In the genomic region with DNA sequence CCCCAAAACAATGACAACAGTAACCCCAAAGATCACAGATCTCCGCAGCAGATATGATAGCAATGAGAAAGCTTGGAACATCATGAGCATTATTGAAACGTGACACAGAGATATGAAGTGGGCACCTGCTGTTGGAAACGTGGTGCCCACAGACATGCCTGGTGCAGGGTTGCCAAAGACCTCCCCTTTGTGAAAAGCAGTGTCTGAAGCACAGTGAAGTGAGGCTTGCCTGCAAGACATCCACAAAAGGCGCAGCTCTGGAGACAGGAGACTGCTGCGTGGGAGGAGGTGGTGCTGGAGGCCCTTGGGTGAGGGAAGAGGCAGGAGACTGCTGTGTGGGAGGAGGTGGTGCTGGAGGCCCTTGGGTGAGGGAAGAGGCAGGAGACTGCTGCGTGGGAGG, we compare ENCODE assay signal across 8 cellular contexts.
DNase-seq lines count a peak whose midpoint lies in the region; ATAC-seq, FAIRE-seq and TF ChIP-seq lines count a peak whose summit lies in the region.
"Not testable (repeated sequence)": the region's sequence is repeated elsewhere in the genome, so short reads cannot be mapped to it uniquely, and the experiment has no call there.

No MANE protein-coding gene starts in this region.

- H3K27me3 Mint-ChIP-seq in CD8-positive, alpha-beta T cell (ENCODE audit: low read depth); activated T-helper 2 cell treated with anti-CD3 and anti-CD28 coated beads, Interferon-gamma antibody, Interleukin-2, Interleukin-4, amounts not matched to agents 10 μg/mL and 5 μg/mL and 100 μg/mL, durations not matched to agents 14 hours and 24 hours and 36 hours (ENCODE audit: low read depth); astrocyte (ENCODE audit: low read depth, unreplicated experiment); immature natural killer cell (ENCODE audit: low read depth in 3 of 3); osteocyte (ENCODE audit: unreplicated experiment): not testable (repeated sequence)

- TF ChIP-seq POLR2A in NB4 (IDR thresholded peaks at IDR 0.05; ENCODE audit: extremely low read depth, insufficient read length): not testable (repeated sequence)

- not testable (repeated sequence) for H3K79me2 ChIP-seq in astrocyte (ENCODE audit: insufficient read depth, low read length)

- not testable (repeated sequence) for H4K20me1 ChIP-seq in astrocyte (ENCODE audit: insufficient read depth, low read length)

- ATAC-seq in CD8-positive, alpha-beta T cell: not testable (repeated sequence)
- peak; percentile 46 for ATAC-seq in stimulated activated naive CD8-positive, alpha-beta T cell treated with anti-CD3 and anti-CD28 coated beads, Interleukin-15, Interleukin-2, amounts not matched to agents 100 U/mL and 50 U/mL, for 24 hours

- not testable (repeated sequence) for H3K9ac ChIP-seq in astrocyte (ENCODE audit: low read length)

- not testable (repeated sequence) for TF ChIP-seq CTCF in CD8-positive, alpha-beta T cell (IDR thresholded peaks at IDR 0.05); NB4 (IDR thresholded peaks at IDR 0.05; ENCODE audit: low read depth, low read length); astrocyte (IDR thresholded peaks at IDR 0.05; ENCODE audit: insufficient read depth, low read depth, low read length); osteocyte (IDR thresholded peaks at IDR 0.05)

- not testable (repeated sequence) for H3K27me3 ChIP-seq in CD8-positive, alpha-beta T cell (ENCODE audit: insufficient read depth, low read length); astrocyte (ENCODE audit: insufficient read depth, low read length)

- peaks cover 11% of the 10 kb centered on the region for H3K36me3 Mint-ChIP-seq in CD8-positive, alpha-beta T cell
- peaks cover 55% of the 10 kb centered on the region for H3K36me3 Mint-ChIP-seq in activated T-helper 2 cell treated with anti-CD3 and anti-CD28 coated beads, Interferon-gamma antibody, Interleukin-2, Interleukin-4, amounts not matched to agents 10 μg/mL and 5 μg/mL and 100 μg/mL, durations not matched to agents 14 hours and 24 hours and 36 hours (ENCODE audit: low read depth)
- not testable (repeated sequence) for H3K36me3 Mint-ChIP-seq in astrocyte (ENCODE audit: low read depth, unreplicated experiment); osteocyte (ENCODE audit: unreplicated experiment)
- H3K36me3 Mint-ChIP-seq in immature natural killer cell: peaks cover 3 to 14% (median 9%) of the 10 kb centered on the region in 3 donors

- H3K4me1 ChIP-seq in CD8-positive, alpha-beta T cell (ENCODE audit: insufficient read depth, low read length): peaks cover 29% of the 10 kb centered on the region
- not testable (repeated sequence) for H3K4me1 ChIP-seq in astrocyte (ENCODE audit: insufficient read depth, low read length)

- not testable (repeated sequence) for H3K27ac ChIP-seq in CD8-positive, alpha-beta T cell (ENCODE audit: low read depth, low read length); astrocyte (ENCODE audit: low read depth, low read length)

- H3K4me1 Mint-ChIP-seq in CD8-positive, alpha-beta T cell (ENCODE audit: low read depth): peaks cover 52% of the 10 kb centered on the region
- H3K4me1 Mint-ChIP-seq in activated T-helper 2 cell treated with anti-CD3 and anti-CD28 coated beads, Interferon-gamma antibody, Interleukin-2, Interleukin-4, amounts not matched to agents 10 μg/mL and 5 μg/mL and 100 μg/mL, durations not matched to agents 14 hours and 24 hours and 36 hours (ENCODE audit: low read depth): peaks cover 48% of the 10 kb centered on the region
- H3K4me1 Mint-ChIP-seq in astrocyte (ENCODE audit: low read depth, unreplicated experiment): peaks cover 18% of the 10 kb centered on the region
- H3K4me1 Mint-ChIP-seq in immature natural killer cell: peaks cover 41 to 44% of the 10 kb centered on the region in 2 donors
- peaks cover 13% of the 10 kb centered on the region for H3K4me1 Mint-ChIP-seq in osteocyte (ENCODE audit: unreplicated experiment)

- POLR2A ChIA-PET in CD8-positive, alpha-beta T cell (lab: Charles Lee): not testable (repeated sequence)

- DNase-seq in CD8-positive, alpha-beta T cell; activated T-helper 2 cell treated with anti-CD3 and anti-CD28 coated beads, Interferon-gamma antibody, Interleukin-2, Interleukin-4, amounts not matched to agents 10 μg/mL and 5 μg/mL and 100 μg/mL, durations not matched to agents 14 hours and 24 hours and 36 hours (ENCODE audit: low spot score); astrocyte (ENCODE audit: low read depth); immature natural killer cell; stimulated activated naive CD8-positive, alpha-beta T cell treated with anti-CD3 and anti-CD28 coated beads, Interleukin-15, Interleukin-2, amounts not matched to agents 100 U/mL and 50 U/mL, for 24 hours: not testable (repeated sequence)
- DNase-seq in NB4 (ENCODE audit: low read depth) (peak; percentile 72), osteocyte (ENCODE audit: extremely low spot score, unreplicated experiment) (peak; percentile 44)
- DNase-seq in activated CD4-positive, CD25-positive, alpha-beta regulatory T cell treated with anti-CD3 and anti-CD28 coated beads, Interleukin-2, amount 50 U/mL, for 72 hours: peak; percentile 15

- H3K4me3 Mint-ChIP-seq in CD8-positive, alpha-beta T cell: peak overlapping the region; percentile 40
- H3K4me3 Mint-ChIP-seq in activated T-helper 2 cell treated with anti-CD3 and anti-CD28 coated beads, Interferon-gamma antibody, Interleukin-2, Interleukin-4, amounts not matched to agents 10 μg/mL and 5 μg/mL and 100 μg/mL, durations not matched to agents 14 hours and 24 hours and 36 hours (ENCODE audit: low read depth): peak overlapping the region; percentile 31
- H3K4me3 Mint-ChIP-seq in astrocyte (ENCODE audit: unreplicated experiment) (peak overlapping the region; percentile 61), immature natural killer cell (peak overlapping the region in 1 of 5 donors; percentile 12)
- H3K4me3 Mint-ChIP-seq in osteocyte (ENCODE audit: unreplicated experiment): not testable (repeated sequence)

- not testable (repeated sequence) for H2AFZ ChIP-seq in astrocyte (ENCODE audit: low read depth, low read length)

- not testable (repeated sequence) for H3K4me2 ChIP-seq in astrocyte (ENCODE audit: low read length)

- FAIRE-seq in astrocyte (lab: Jason Lieb, UNC): not testable (repeated sequence)

- intact Hi-C loops in CD8-positive, alpha-beta T cell (cut with DNase I, micrococcal nuclease): loop anchor here in 1 of 2 experiments (2.0 kb wide), 1 partner anchor 72 kb away; no protein-coding TSS in a partner anchor
- intact Hi-C loops in activated T-helper 2 cell treated with anti-CD3 and anti-CD28 coated beads, Interferon-gamma antibody, Interleukin-2, Interleukin-4, amounts not matched to agents 10 μg/mL and 5 μg/mL and 100 μg/mL, durations not matched to agents 14 hours and 24 hours and 36 hours (cut with micrococcal nuclease): not testable (repeated sequence)

- not testable (repeated sequence) for H3K9me3 Mint-ChIP-seq in CD8-positive, alpha-beta T cell; immature natural killer cell
- H3K9me3 Mint-ChIP-seq in activated T-helper 2 cell treated with anti-CD3 and anti-CD28 coated beads, Interferon-gamma antibody, Interleukin-2, Interleukin-4, amounts not matched to agents 10 μg/mL and 5 μg/mL and 100 μg/mL, durations not matched to agents 14 hours and 24 hours and 36 hours: peaks cover 13% of the 10 kb centered on the region
- H3K9me3 Mint-ChIP-seq in astrocyte (ENCODE audit: unreplicated experiment): peaks cover 10% of the 10 kb centered on the region
- peaks cover 12% of the 10 kb centered on the region for H3K9me3 Mint-ChIP-seq in osteocyte (ENCODE audit: unreplicated experiment)

- not testable (repeated sequence) for H3K9me3 ChIP-seq in CD8-positive, alpha-beta T cell (ENCODE audit: low read length); astrocyte (ENCODE audit: insufficient read depth, low read depth, low read length)

- peak overlapping the region; percentile 91 for H3K27ac Mint-ChIP-seq in CD8-positive, alpha-beta T cell
- H3K27ac Mint-ChIP-seq in activated T-helper 2 cell treated with anti-CD3 and anti-CD28 coated beads, Interferon-gamma antibody, Interleukin-2, Interleukin-4, amounts not matched to agents 10 μg/mL and 5 μg/mL and 100 μg/mL, durations not matched to agents 14 hours and 24 hours and 36 hours: peak overlapping the region; percentile 89
- not testable (repeated sequence) for H3K27ac Mint-ChIP-seq in astrocyte (ENCODE audit: unreplicated experiment); osteocyte (ENCODE audit: unreplicated experiment)
- H3K27ac Mint-ChIP-seq in immature natural killer cell: peak overlapping the region in 5 of 6 donors; percentile 5 to 63 (median 17)

- H3K36me3 ChIP-seq in CD8-positive, alpha-beta T cell (ENCODE audit: insufficient read depth, low read length); astrocyte (ENCODE audit: insufficient read depth, low read length): not testable (repeated sequence)

- CTCF ChIA-PET in CD8-positive, alpha-beta T cell (lab: Charles Lee): interaction anchor here (1.2 kb wide), 1 partner anchor 12 kb away, joined by 4 read pairs; no protein-coding TSS in a partner anchor

- not testable (repeated sequence) for H3K4me3 ChIP-seq in CD8-positive, alpha-beta T cell (ENCODE audit: low read depth, low read length); NB4 (ENCODE audit: low read depth, low read length); astrocyte (ENCODE audit: insufficient read depth, low read depth, low read length)
